8 cellular contexts compared by ENCODE assay signal in the genomic region with DNA sequence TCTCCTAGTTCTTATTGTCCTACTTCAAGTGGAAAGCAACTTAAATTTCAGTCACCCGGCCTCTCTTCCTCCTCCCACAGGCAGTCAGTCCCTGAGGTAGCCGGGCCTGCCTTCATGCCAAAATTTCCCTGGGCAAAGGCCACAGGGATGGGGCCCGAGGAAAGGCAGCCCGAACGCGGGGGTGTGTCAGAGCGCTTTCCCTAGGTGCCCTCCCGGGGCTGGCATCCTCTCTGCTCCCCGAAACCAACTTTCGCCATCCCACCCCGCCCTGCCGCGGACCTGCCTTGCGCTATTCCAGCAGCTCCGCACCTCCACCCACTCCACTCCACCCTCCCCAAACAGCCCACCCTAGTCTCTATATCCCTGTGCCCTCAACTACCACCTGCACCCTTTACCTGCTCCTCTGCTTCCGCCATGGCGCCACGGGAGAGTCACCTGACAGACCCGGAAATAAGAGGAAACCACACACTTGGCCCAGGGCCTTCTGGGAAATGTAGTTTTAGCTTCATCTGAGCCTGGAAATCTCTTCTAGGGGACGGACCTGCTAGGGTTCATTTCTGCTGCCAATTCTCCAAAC. TPM values are rescaled to one million over a fixed set of nuclear protein-coding genes. Genes with fewer than 3 reads are reported as not detected.
A peak's percentile ranks its signal among the peaks of the same experiment; 100 is the strongest.
DNase-seq lines count a peak whose midpoint lies in the region; ATAC-seq, FAIRE-seq and TF ChIP-seq lines count a peak whose summit lies in the region.

A gene (minus strand): TSS at position 433 of the 577 bp plus-strand sequence. CDS start 17 bp downstream, at position 416.

- H3K9me3 ChIP-seq in CD8-positive, alpha-beta memory T cell (ENCODE audit: low read length), result no peaks in the 10 kb centered on the region

- peaks cover 0 to 6% (median 3%) of the 10 kb centered on the region in 3 donors for H3K36me3 Mint-ChIP-seq in CD8-positive, alpha-beta memory T cell
- H3K36me3 Mint-ChIP-seq in activated CD8-positive, alpha-beta memory T cell treated with anti-CD3 and anti-CD28 coated beads, Interleukin-2, amount 10 ng/mL, durations not matched to agents 7 days and 5 days, result peaks cover 2% of the 10 kb centered on the region
- H3K36me3 Mint-ChIP-seq in mesothelial cell of epicardium, result peaks cover 1% of the 10 kb centered on the region

- H3K27me3 Mint-ChIP-seq in CD8-positive, alpha-beta memory T cell, result no peaks in the 10 kb centered on the region
- peaks cover 1% of the 10 kb centered on the region for H3K27me3 Mint-ChIP-seq in activated CD8-positive, alpha-beta memory T cell treated with anti-CD3 and anti-CD28 coated beads, Interleukin-2, amount 10 ng/mL, durations not matched to agents 7 days and 5 days
- peaks cover 1% of the 10 kb centered on the region for H3K27me3 Mint-ChIP-seq in mesothelial cell of epicardium (ENCODE audit: low read depth)

- TF ChIP-seq CTCF in mesothelial cell of epicardium (IDR thresholded peaks at IDR 0.05; ENCODE audit: unreplicated experiment), result no peak

- peaks cover 8% of the 10 kb centered on the region for H3K4me1 ChIP-seq in CD8-positive, alpha-beta memory T cell (ENCODE audit: insufficient read depth, low read length)

- H3K4me3 ChIP-seq in CD8-positive, alpha-beta memory T cell (ENCODE audit: low read length), result peak within 1 kb of the TSS; percentile 77

- peak; percentile 98 for ATAC-seq in GM19452 (IDR thresholded peaks at IDR 0.05; ENCODE audit: unreplicated experiment)
- peak; percentile 84 for ATAC-seq in HG03575 (IDR thresholded peaks at IDR 0.05; ENCODE audit: extremely low read depth, insufficient number of reproducible peaks, low FRiP score, unreplicated experiment)
- ATAC-seq in activated CD8-positive, alpha-beta memory T cell treated with anti-CD3 and anti-CD28 coated beads, Interleukin-2, amount 10 ng/mL, durations not matched to agents 7 days and 5 days, result peak; percentile 99

- CTCF ChIA-PET in CD8-positive, alpha-beta memory T cell (lab: Charles Lee), result no interaction called here
- CTCF ChIA-PET in activated CD8-positive, alpha-beta memory T cell treated with anti-CD3 and anti-CD28 coated beads, Interleukin-2, amount 10 ng/mL, durations not matched to agents 7 days and 5 days (lab: Charles Lee), result interaction anchor here (1.0 kb wide), 1 partner anchor 9 kb away, joined by 3 read pairs; no protein-coding TSS in a partner anchor

- H3K27ac Mint-ChIP-seq in CD8-positive, alpha-beta memory T cell, result peak within 1 kb of the TSS; percentile 31 to 97 (median 90)
- peak within 1 kb of the TSS; percentile 87 for H3K27ac Mint-ChIP-seq in activated CD8-positive, alpha-beta memory T cell treated with anti-CD3 and anti-CD28 coated beads, Interleukin-2, amount 10 ng/mL, durations not matched to agents 7 days and 5 days
- peak within 1 kb of the TSS; percentile 96 for H3K27ac Mint-ChIP-seq in mesothelial cell of epicardium

- no peaks in the 10 kb centered on the region for H3K36me3 ChIP-seq in CD8-positive, alpha-beta memory T cell (ENCODE audit: insufficient read depth, low read length)

- FAIRE-seq in endometrium (lab: Jason Lieb, UNC), result peak; percentile 37

- peak within 1 kb of the TSS; percentile 90 to 100 (median 97) for H3K4me3 Mint-ChIP-seq in CD8-positive, alpha-beta memory T cell
- H3K4me3 Mint-ChIP-seq in activated CD8-positive, alpha-beta memory T cell treated with anti-CD3 and anti-CD28 coated beads, Interleukin-2, amount 10 ng/mL, durations not matched to agents 7 days and 5 days, result peak within 1 kb of the TSS; percentile 96
- peak within 1 kb of the TSS; percentile 100 for H3K4me3 Mint-ChIP-seq in mesothelial cell of epicardium

- peaks cover 24 to 41% (median 40%) of the 10 kb centered on the region in 3 donors for H3K4me1 Mint-ChIP-seq in CD8-positive, alpha-beta memory T cell
- peaks cover 33% of the 10 kb centered on the region for H3K4me1 Mint-ChIP-seq in activated CD8-positive, alpha-beta memory T cell treated with anti-CD3 and anti-CD28 coated beads, Interleukin-2, amount 10 ng/mL, durations not matched to agents 7 days and 5 days
- H3K4me1 Mint-ChIP-seq in mesothelial cell of epicardium, result peaks cover 14% of the 10 kb centered on the region

- no peaks in the 10 kb centered on the region for H3K9me3 Mint-ChIP-seq in CD8-positive, alpha-beta memory T cell
- H3K9me3 Mint-ChIP-seq in activated CD8-positive, alpha-beta memory T cell treated with anti-CD3 and anti-CD28 coated beads, Interleukin-2, amount 10 ng/mL, durations not matched to agents 7 days and 5 days (ENCODE audit: low read depth), result no peaks in the 10 kb centered on the region
- H3K9me3 Mint-ChIP-seq in mesothelial cell of epicardium, result no peaks in the 10 kb centered on the region

- H3K27me3 ChIP-seq in CD8-positive, alpha-beta memory T cell (ENCODE audit: insufficient read depth, low read length, poor library complexity, severe bottlenecking), result no peaks in the 10 kb centered on the region

- POLR2A ChIA-PET in CD8-positive, alpha-beta memory T cell (lab: Charles Lee), result interaction anchor here (0.7 kb wide), 1 partner anchor 11 kb away, joined by 7 read pairs; no protein-coding TSS in a partner anchor

- DNase-seq in CD8-positive, alpha-beta memory T cell, result peak; percentile 61 to 89 (median 79)
- peak; percentile 63 to 65 for DNase-seq in NOMO-1 (lab: John Stamatoyannopoulos, UW; ENCODE audit: unreplicated experiment in 2 of 2)
- DNase-seq in activated CD8-positive, alpha-beta memory T cell treated with anti-CD3 and anti-CD28 coated beads, Interleukin-2, amount 10 ng/mL, durations not matched to agents 7 days and 5 days, result peak; percentile 88
- peak; percentile 34 to 70 for DNase-seq in mesothelial cell of epicardium (ENCODE audit: low spot score in 2 of 2, unreplicated experiment in 2 of 2)
- DNase-seq in stimulated activated CD8-positive, alpha-beta memory T cell treated with anti-CD3 and anti-CD28 coated beads, Interleukin-15, amount 100 ng/mL, for 4 hours (ENCODE audit: low read depth in 2 of 2), result peak; percentile 57 to 64

- peak within 1 kb of the TSS; percentile 63 for H3K27ac ChIP-seq in CD8-positive, alpha-beta memory T cell (ENCODE audit: low read depth, low read length)

RNA-seq across cellular contexts. Expression of the gene that starts here (rescaled TPM):
- 10 to 100 TPM; 66.0 to 66.9 TPM for total RNA-seq in CD8-positive, alpha-beta memory T cell
- polyA plus RNA-seq in CD8-positive, alpha-beta memory T cell, result 46.7 TPM
- 10 to 100 TPM; 56.3 to 59.4 TPM for total RNA-seq in activated CD8-positive, alpha-beta memory T cell treated with anti-CD3 and anti-CD28 coated beads, Interleukin-2, amount 10 ng/mL, durations not matched to agents 7 days and 5 days
- 100.0 to 111 TPM (median 104 TPM) in 3 replicates for total RNA-seq in mesothelial cell of epicardium

Comparison
In these comparisons a context has a peak if more than half of its experiments do, and no peak if none do; other contexts are left out.
1. Peak in every context shown above with its lines: DNase-seq, ATAC-seq, H3K4me3 ChIP-seq and H3K27ac ChIP-seq.